Comparison of ENCODE assay signal across 1 cellular context in genomic region chr5:137264041-137264440, GRCh38.
TF ChIP-seq lines count a peak whose summit lies in the region.

No MANE protein-coding gene starts in this region.

TF ChIP-seq in SK-N-SH treated with all-trans-retinoic acid at 6 μM for 48 hours, 23 proteins besides CTCF, POLR2A, EP300 and RAD21 (continued from another document):
- TF ChIP-seq POU6F1 (CRISPR knock-in tag; IDR thresholded peaks at IDR 0.05; ENCODE audit: borderline replicate concordance, low read depth) (no peak), TSHZ2 (CRISPR knock-in tag; IDR thresholded peaks at IDR 0.05) (no peak), PATZ1 (CRISPR knock-in tag; IDR thresholded peaks at IDR 0.05; ENCODE audit: borderline replicate concordance) (no peak), ZNF70 (CRISPR knock-in tag; IDR thresholded peaks at IDR 0.05) (no peak), GLIS3 (CRISPR knock-in tag; IDR thresholded peaks at IDR 0.05) (no peak), CSDC2 (CRISPR knock-in tag; IDR thresholded peaks at IDR 0.05) (no peak)
